Comparison of ENCODE assay signal across 21 cellular contexts in the genomic region with DNA sequence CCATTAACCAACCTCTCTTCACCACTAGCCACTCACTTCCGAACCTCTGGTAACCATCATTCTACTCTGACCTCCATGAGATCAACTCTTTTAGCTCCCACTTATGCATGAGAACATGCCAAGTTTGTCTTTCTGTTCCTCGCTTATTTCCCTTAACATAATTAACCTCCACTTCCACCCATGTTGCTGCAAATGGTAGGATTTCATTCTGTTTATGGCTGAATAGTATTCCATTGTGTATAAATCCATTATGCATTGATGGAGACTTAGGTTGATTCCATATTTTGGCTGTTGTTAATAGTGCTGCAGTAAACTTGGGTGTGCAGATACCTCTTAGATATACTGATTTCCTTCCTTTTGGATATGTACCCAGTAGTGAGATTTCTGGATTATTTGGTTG. TPM values are rescaled to one million over a fixed set of nuclear protein-coding genes. Genes with fewer than 3 reads are reported as not detected.
DNase-seq lines count a peak whose midpoint lies in the region; TF ChIP-seq lines count a peak whose summit lies in the region.
"Had no signal": no experiment of that assay in that cellular context is flagged by ENCODE, and none has a peak within 500 bp of the region (broad histone marks: within the 10 kb centered on the region; RNA-seq: fewer than 3 reads in every experiment).

No MANE protein-coding gene starts in this region.

- H3K4me1 ChIP-seq in endodermal cell (ENCODE audit: control insufficient read depth, insufficient read depth, low read length) (no peaks in the 10 kb centered on the region), subcutaneous abdominal adipose tissue (ENCODE audit: control insufficient read depth in 5 of 5, insufficient read depth in 5 of 5, low read length in 5 of 5) (peaks cover 0 to 5% (median 0%) of the 10 kb centered on the region in 5 donors)
- H3K4me1 ChIP-seq: BE2C; BLaER1 treated with 17β-estradiol and CSF1 and Interleukin-3, amounts not matched to agents 10 nM and 100 nM had no signal

- H3K27me3 ChIP-seq in endodermal cell (ENCODE audit: control insufficient read depth, insufficient read depth, low read length, poor library complexity, severe bottlenecking) = no peaks in the 10 kb centered on the region
- no peaks in the 10 kb centered on the region for H3K27me3 ChIP-seq in subcutaneous abdominal adipose tissue (ENCODE audit: control insufficient read depth in 5 of 5, insufficient read depth in 4 of 5, low read length in 5 of 5)
- H3K27me3 ChIP-seq: BE2C; BLaER1 treated with 17β-estradiol and CSF1 and Interleukin-3, amounts not matched to agents 10 nM and 100 nM had no signal

- H3K36me3 ChIP-seq in endodermal cell (ENCODE audit: control insufficient read depth, insufficient read depth, low read length) (peaks cover 24% of the 10 kb centered on the region), subcutaneous abdominal adipose tissue (ENCODE audit: control insufficient read depth in 5 of 5, insufficient read depth in 5 of 5, low read length in 5 of 5) (peaks cover 13 to 30% (median 15%) of the 10 kb centered on the region in 5 donors)
- H3K36me3 ChIP-seq: BE2C had no signal

- H3K9me3 ChIP-seq in endodermal cell (ENCODE audit: control insufficient read depth, low read length) = peaks cover 91% of the 10 kb centered on the region
- H3K9me3 ChIP-seq in subcutaneous abdominal adipose tissue (ENCODE audit: control insufficient read depth in 5 of 5, low read length in 5 of 5) = peaks cover 66 to 99% (median 95%) of the 10 kb centered on the region in 5 donors

- H3K27ac Mint-ChIP-seq in activated naive CD4-positive, alpha-beta T cell treated with anti-CD3 and anti-CD28 coated beads, Interleukin-2, amount 50 U/mL, for 24 hours = peak overlapping the region; percentile 32
- no peak overlapping the region for H3K27ac Mint-ChIP-seq in endodermal cell
- H3K27ac Mint-ChIP-seq: CD14-positive monocyte; CD4-positive, alpha-beta T cell; GM23338; H9; HFFc6 had no signal

- 83 to 93% methylated on average over 1 to 2 of the region's 2 CpGs for WGBS in endodermal cell (ENCODE audit: insufficient coverage in 1 of 2, insufficient read length in 1 of 2), 2 experiments

- H3K27me3 Mint-ChIP-seq in activated naive CD4-positive, alpha-beta T cell treated with anti-CD3 and anti-CD28 coated beads, Interleukin-2, amount 50 U/mL, for 24 hours = no peaks in the 10 kb centered on the region
- no peaks in the 10 kb centered on the region for H3K27me3 Mint-ChIP-seq in endodermal cell (ENCODE audit: insufficient read depth)
- H3K27me3 Mint-ChIP-seq: CD4-positive, alpha-beta T cell had no signal

- TF ChIP-seq CTCF in endodermal cell (conservative IDR thresholded peaks at IDR 0.05) = no peak

- H3K9ac ChIP-seq in endodermal cell (ENCODE audit: extremely low read depth, low read length, poor library complexity, severe bottlenecking) (no peak overlapping the region), subcutaneous abdominal adipose tissue (ENCODE audit: low read length in 5 of 5) (no peak overlapping the region)
- H3K9ac ChIP-seq: BLaER1 treated with 17β-estradiol and CSF1 and Interleukin-3, amounts not matched to agents 10 nM and 100 nM had no signal

- no peak overlapping the region for H3K27ac ChIP-seq in endodermal cell (ENCODE audit: low read depth, low read length)
- no peak overlapping the region for H3K27ac ChIP-seq in subcutaneous abdominal adipose tissue (ENCODE audit: low read depth, low read length)
- H3K27ac ChIP-seq: 22Rv1; BLaER1 treated with 17β-estradiol and CSF1 and Interleukin-3, amounts not matched to agents 10 nM and 100 nM had no signal

- peaks cover 37% of the 10 kb centered on the region for H3K36me3 Mint-ChIP-seq in activated naive CD4-positive, alpha-beta T cell treated with anti-CD3 and anti-CD28 coated beads, Interleukin-2, amount 50 U/mL, for 24 hours
- peaks cover 58% of the 10 kb centered on the region for H3K36me3 Mint-ChIP-seq in endodermal cell (ENCODE audit: low read depth)

- DNase-seq in activated naive CD4-positive, alpha-beta T cell treated with Interleukin-2 at 50 U/mL for 16 hours = no peak
- DNase-seq in endodermal cell (no peak), NCI-H2227 (lab: John Stamatoyannopoulos, UW; ENCODE audit: unreplicated experiment) (no peak), activated gamma-delta T cell (lab: John Stamatoyannopoulos, UW) (no peak)
- DNase-seq: ACHN; AML-193; BE2C; Calu3; CD4-positive, alpha-beta T cell; COR-L47; DMS53; DMS79 treated with DMSO at 0.1 percent for 48 hours; GF-D8; H9; HFFc6 had no signal

- H3K4me3 ChIP-seq in endodermal cell (ENCODE audit: low read length) = peak overlapping the region; percentile 45
- H3K4me3 ChIP-seq in subcutaneous abdominal adipose tissue (ENCODE audit: low read depth in 1 of 5, low read length in 5 of 5) = peak overlapping the region; percentile 8 to 51 (median 25)
- H3K4me3 ChIP-seq: GM23338 had no signal

- H3K4me1 Mint-ChIP-seq in activated naive CD4-positive, alpha-beta T cell treated with anti-CD3 and anti-CD28 coated beads, Interleukin-2, amount 50 U/mL, for 24 hours = no peaks in the 10 kb centered on the region
- no peaks in the 10 kb centered on the region for H3K4me1 Mint-ChIP-seq in endodermal cell
- H3K4me1 Mint-ChIP-seq: CD14-positive monocyte, GM23338, H9 had no signal

- H3K9me3 Mint-ChIP-seq in activated naive CD4-positive, alpha-beta T cell treated with anti-CD3 and anti-CD28 coated beads, Interleukin-2, amount 50 U/mL, for 24 hours = peaks cover 10% of the 10 kb centered on the region
- peaks cover 97% of the 10 kb centered on the region for H3K9me3 Mint-ChIP-seq in endodermal cell

- H3K4me3 Mint-ChIP-seq in activated naive CD4-positive, alpha-beta T cell treated with anti-CD3 and anti-CD28 coated beads, Interleukin-2, amount 50 U/mL, for 24 hours = no peak overlapping the region
- no peak overlapping the region for H3K4me3 Mint-ChIP-seq in endodermal cell
- H3K4me3 Mint-ChIP-seq: CD14-positive monocyte; CD4-positive, alpha-beta T cell; GM23338; H9; HFFc6 had no signal

RNA-seq across cellular contexts. Expression of gene ZNF382, which starts 30.2 kb away (rescaled TPM):
- 10 to 100 TPM; 11.1 to 13.5 TPM for total RNA-seq in endodermal cell
- 21.3 TPM for polyA plus RNA-seq in endodermal cell (2013, experiment 1 of 2)
- polyA plus RNA-seq in endodermal cell (2013, experiment 2 of 2) = 16.8 TPM

RNA-seq across cellular contexts. Expression of gene ZNF461, which starts 31.3 kb away (rescaled TPM):
- 10 to 100 TPM in 1 of 2 donors, 1 to 10 TPM in 1; 7.5 to 14.1 TPM for total RNA-seq in endodermal cell
- 8.1 TPM for polyA plus RNA-seq in endodermal cell (2013, experiment 1 of 2)
- 12.1 TPM for polyA plus RNA-seq in endodermal cell (2013, experiment 2 of 2)

RNA-seq across cellular contexts. Expression of gene ZNF567, which starts 52.1 kb away (rescaled TPM):
- total RNA-seq in endodermal cell = 10 to 100 TPM; 14.3 to 17.2 TPM
- polyA plus RNA-seq in endodermal cell (2013, experiment 1 of 2) = 14.5 TPM
- 13.5 TPM for polyA plus RNA-seq in endodermal cell (2013, experiment 2 of 2)
